ENCODE assay signal across 16 cellular contexts in genomic region chr6:169976301-169977081, GRCh38.
DNase-seq lines count a peak whose midpoint lies in the region; ATAC-seq lines count a peak whose summit lies in the region.
"Had no signal": no experiment of that assay in that cellular context is flagged by ENCODE, and none has a peak within 500 bp of the region (broad histone marks: within the 10 kb centered on the region; RNA-seq: fewer than 3 reads in every experiment).

No MANE protein-coding gene starts in this region.

- no peaks in the 10 kb centered on the region for H3K27me3 ChIP-seq in BLaER1

- no peaks in the 10 kb centered on the region for H4K20me1 ChIP-seq in BLaER1

- H3K4me3 Mint-ChIP-seq in natural killer cell treated with Interleukin-12 subunit alpha and Interleukin-12 subunit beta and Interleukin-15 and Interleukin-18, amount 100 ng/mL, for 72 hours: no peak overlapping the region
- H3K4me3 Mint-ChIP-seq: activated T-helper 1 cell treated with anti-CD3 and anti-CD28 coated beads, Interleukin-12 subunit alpha, Interleukin-12 subunit beta, Interleukin-2, Interleukin-4 antibody, amounts not matched to agents 30 ng/mL and 10 ng/mL and 1 ng/mL, durations not matched to agents 14 hours and 24 hours and 36 hours; memory B cell had no signal

- DNase-seq in HT1080 (ENCODE audit: low read depth): peak; percentile 29
- peak; percentile 47 for DNase-seq in dermis blood vessel endothelial cell
- DNase-seq in natural killer cell treated with Interleukin-12 subunit alpha and Interleukin-12 subunit beta and Interleukin-15 and Interleukin-18, amount 100 ng/mL, for 72 hours (ENCODE audit: low spot score): no peak
- no peak for DNase-seq in NCI-H1436 treated with DMSO at 0.1 percent for 48 hours (lab: John Stamatoyannopoulos, UW)
- DNase-seq in cerebellum (ENCODE audit: low spot score): no peak
- DNase-seq: activated CD4-positive, alpha-beta T cell treated with anti-CD3 and anti-CD28 coated beads, Interleukin-2, amount 50 U/mL, for 48 hours; amniotic stem cell; Calu3; GOT3; NCI-H1930 had no signal

- peak overlapping the region; percentile 49 for H3K4me2 ChIP-seq in BLaER1

- H3K4me3 ChIP-seq in BLaER1: no peak overlapping the region
- H3K4me3 ChIP-seq: gastrocnemius medialis had no signal

- H3K36me3 ChIP-seq in BLaER1: no peaks in the 10 kb centered on the region
- H3K36me3 ChIP-seq: gastrocnemius medialis had no signal

- H3K9ac ChIP-seq in BLaER1: no peak overlapping the region

- H3K9me3 ChIP-seq in BLaER1: no peaks in the 10 kb centered on the region
- H3K9me3 ChIP-seq: gastrocnemius medialis had no signal

- no peak overlapping the region for H3K27ac ChIP-seq in BLaER1
- H3K27ac ChIP-seq: gastrocnemius medialis had no signal

- H3K27ac Mint-ChIP-seq in natural killer cell treated with Interleukin-12 subunit alpha and Interleukin-12 subunit beta and Interleukin-15 and Interleukin-18, amount 100 ng/mL, for 72 hours: peak overlapping the region in 1 of 2 donors; percentile 14
- H3K27ac Mint-ChIP-seq: activated T-helper 1 cell treated with anti-CD3 and anti-CD28 coated beads, Interleukin-12 subunit alpha, Interleukin-12 subunit beta, Interleukin-2, Interleukin-4 antibody, amounts not matched to agents 30 ng/mL and 10 ng/mL and 1 ng/mL, durations not matched to agents 14 hours and 24 hours and 36 hours; memory B cell had no signal

- H3K9me3 Mint-ChIP-seq in natural killer cell treated with Interleukin-12 subunit alpha and Interleukin-12 subunit beta and Interleukin-15 and Interleukin-18, amount 100 ng/mL, for 72 hours: no peaks in the 10 kb centered on the region
- H3K9me3 Mint-ChIP-seq: activated T-helper 1 cell treated with anti-CD3 and anti-CD28 coated beads, Interleukin-12 subunit alpha, Interleukin-12 subunit beta, Interleukin-2, Interleukin-4 antibody, amounts not matched to agents 30 ng/mL and 10 ng/mL and 1 ng/mL, durations not matched to agents 14 hours and 24 hours and 36 hours; memory B cell had no signal

- ATAC-seq in natural killer cell treated with Interleukin-12 subunit alpha and Interleukin-12 subunit beta and Interleukin-15 and Interleukin-18, amount 100 ng/mL, for 72 hours: peak; percentile 11 to 69
- ATAC-seq in HG03175 (IDR thresholded peaks at IDR 0.05; ENCODE audit: unreplicated experiment): no peak
- ATAC-seq in HG02642 (IDR thresholded peaks at IDR 0.05; ENCODE audit: poor library complexity, unreplicated experiment): no peak
- ATAC-seq: gastrocnemius medialis had no signal

- H3K4me1 ChIP-seq in BLaER1: peaks cover 27% of the 10 kb centered on the region
- H3K4me1 ChIP-seq: gastrocnemius medialis had no signal

- no peaks in the 10 kb centered on the region for H3K36me3 Mint-ChIP-seq in natural killer cell treated with Interleukin-12 subunit alpha and Interleukin-12 subunit beta and Interleukin-15 and Interleukin-18, amount 100 ng/mL, for 72 hours
- H3K36me3 Mint-ChIP-seq: memory B cell had no signal

- peaks cover 6 to 21% of the 10 kb centered on the region in 2 donors for H3K4me1 Mint-ChIP-seq in natural killer cell treated with Interleukin-12 subunit alpha and Interleukin-12 subunit beta and Interleukin-15 and Interleukin-18, amount 100 ng/mL, for 72 hours (ENCODE audit: low read depth in 2 of 2)
- H3K4me1 Mint-ChIP-seq: memory B cell had no signal

- H3K27me3 Mint-ChIP-seq in natural killer cell treated with Interleukin-12 subunit alpha and Interleukin-12 subunit beta and Interleukin-15 and Interleukin-18, amount 100 ng/mL, for 72 hours: peaks cover 16 to 21% of the 10 kb centered on the region in 2 donors

Comparison
In these comparisons a context has a peak if more than half of its experiments do, and no peak if none do; other contexts are left out.
1. DNase-seq: peak in HT1080 (single experiment) and dermis blood vessel endothelial cell (single experiment); none in natural killer cell treated with Interleukin-12 subunit alpha and Interleukin-12 subunit beta and Interleukin-15 and Interleukin-18, amount 100 ng/mL, for 72 hours (single experiment), NCI-H1436 treated with DMSO at 0.1 percent for 48 hours (single experiment) and cerebellum (single experiment).
2. ATAC-seq: peak in natural killer cell treated with Interleukin-12 subunit alpha and Interleukin-12 subunit beta and Interleukin-15 and Interleukin-18, amount 100 ng/mL, for 72 hours (2 of 2); none in HG03175 (single experiment) and HG02642 (single experiment).